In the genomic region with DNA sequence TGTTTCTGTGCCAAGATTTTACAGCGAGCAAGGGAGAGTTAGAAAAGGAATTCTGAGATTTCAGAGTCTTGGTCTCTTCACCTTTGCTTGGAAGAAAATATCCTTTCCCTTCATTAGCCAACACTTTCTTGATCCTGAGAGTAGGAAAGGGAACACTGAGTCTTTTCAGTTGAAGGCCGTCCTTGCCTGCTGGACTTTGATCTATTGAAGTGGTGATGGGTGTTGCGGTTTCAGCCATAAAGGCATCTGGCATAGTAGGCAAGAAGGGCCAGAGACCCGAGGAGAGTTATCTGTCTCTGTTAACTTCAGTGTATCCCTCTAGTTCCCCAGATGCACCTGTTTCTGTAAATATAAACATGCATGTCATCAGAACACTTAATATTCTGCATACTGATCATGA, we compare ENCODE assay signal across 28 cellular contexts. TPM values are rescaled to one million over a fixed set of nuclear protein-coding genes. Genes with fewer than 3 reads are reported as not detected.
"Had no signal": no experiment of that assay in that cellular context is flagged by ENCODE, and none has a peak within 500 bp of the region (broad histone marks: within the 10 kb centered on the region; RNA-seq: fewer than 3 reads in every experiment).

No MANE protein-coding gene starts in this region.

- H3K27me3 Mint-ChIP-seq: dendritic cell treated with granulocyte-macrophage colony-stimulating factor and Interleukin-4, amounts not matched to agents 40 ng/mL and 50 ng/mL, for 4 days; progenitor cell of endocrine pancreas had no signal

- H3K36me3 ChIP-seq: cardiac muscle cell, left lung, neural progenitor cell, spleen had no signal

- H3K27ac ChIP-seq: body of pancreas, cardiac muscle cell, left lung, neural progenitor cell, spleen had no signal

- H3K9me3 Mint-ChIP-seq: activated B cell treated with CpG ODN at 0.5 μM for 24 hours; activated naive CD8-positive, alpha-beta T cell treated with anti-CD3 and anti-CD28 coated beads, Interleukin-2, amount 10 ng/mL, durations not matched to agents 7 days and 5 days; activated T-cell treated with anti-CD3 and anti-CD28 coated beads, Interleukin-2, amount 50 U/mL, for 4 hours; dendritic cell treated with granulocyte-macrophage colony-stimulating factor and Interleukin-4, amounts not matched to agents 40 ng/mL and 50 ng/mL, for 4 days; naive B cell; neural progenitor cell had no signal

- ATAC-seq: activated CD4-positive, alpha-beta T cell treated with anti-CD3 and anti-CD28 coated beads for 36 hours; activated T-cell treated with anti-CD3 and anti-CD28 coated beads, Interleukin-2, amount 50 U/mL, for 4 hours; body of pancreas; left lung; T-helper 17 cell had no signal

- H3K36me3 Mint-ChIP-seq: activated naive CD8-positive, alpha-beta T cell treated with anti-CD3 and anti-CD28 coated beads, Interleukin-2, amount 10 ng/mL, durations not matched to agents 7 days and 5 days; neural progenitor cell had no signal

- H3K4me1 Mint-ChIP-seq: activated B cell treated with CpG ODN at 0.5 μM for 24 hours; activated CD4-positive, alpha-beta T cell treated with anti-CD3 and anti-CD28 coated beads for 36 hours; activated naive CD8-positive, alpha-beta T cell treated with anti-CD3 and anti-CD28 coated beads, Interleukin-2, amount 10 ng/mL, durations not matched to agents 7 days and 5 days; naive B cell; neural progenitor cell; T-helper 17 cell had no signal

- H3K4me3 Mint-ChIP-seq: activated B cell treated with CpG ODN at 0.5 μM for 24 hours; activated CD4-positive, alpha-beta T cell treated with anti-CD3 and anti-CD28 coated beads for 36 hours; activated naive CD8-positive, alpha-beta T cell treated with anti-CD3 and anti-CD28 coated beads, Interleukin-2, amount 10 ng/mL, durations not matched to agents 7 days and 5 days; activated T-cell treated with anti-CD3 and anti-CD28 coated beads, Interleukin-2, amount 50 U/mL, for 4 hours; dendritic cell treated with granulocyte-macrophage colony-stimulating factor and Interleukin-4, amounts not matched to agents 40 ng/mL and 50 ng/mL, for 4 days; naive B cell; neural progenitor cell; T-helper 17 cell had no signal

- H3K4me1 ChIP-seq: body of pancreas, left lung, neural progenitor cell, spleen had no signal

- H3K9me3 ChIP-seq: body of pancreas, left lung, spleen had no signal

- DNase-seq: activated B cell treated with CpG ODN at 0.5 μM for 24 hours; activated CD4-positive, alpha-beta T cell treated with anti-CD3 and anti-CD28 coated beads for 36 hours; activated CD4-positive, alpha-beta T cell treated with anti-CD3 and anti-CD28 coated beads, Interleukin-2, amount 50 U/mL, for 48 hours; activated CD8-positive, alpha-beta memory T cell treated with anti-CD3 and anti-CD28 coated beads, Interleukin-2, amount 50 U/mL, for 48 hours; activated naive CD4-positive, alpha-beta T cell treated with Interleukin-2 at 50 U/mL for 16 hours; activated naive CD8-positive, alpha-beta T cell treated with anti-CD3 and anti-CD28 coated beads, Interleukin-2, amount 10 ng/mL, durations not matched to agents 7 days and 5 days; activated T-cell treated with anti-CD3 and anti-CD28 coated beads, Interleukin-2, amount 50 U/mL, for 4 hours; body of pancreas; effector CD4-positive, alpha-beta T cell; erythroblast; foreskin fibroblast; left lung; mammary epithelial cell; naive B cell; retina; spleen; stimulated activated CD4-positive, alpha-beta T cell treated with anti-CD3 and anti-CD28 coated beads, Interleukin-4, amount 100 ng/mL, for 1 hour; stimulated activated naive CD4-positive, alpha-beta T cell treated with Interleukin-2 at 50 U/mL for 16 hours; SW 1271; T-helper 17 cell had no signal

- H3K27ac Mint-ChIP-seq: activated B cell treated with CpG ODN at 0.5 μM for 24 hours; activated CD4-positive, alpha-beta T cell treated with anti-CD3 and anti-CD28 coated beads for 36 hours; activated naive CD8-positive, alpha-beta T cell treated with anti-CD3 and anti-CD28 coated beads, Interleukin-2, amount 10 ng/mL, durations not matched to agents 7 days and 5 days; dendritic cell treated with granulocyte-macrophage colony-stimulating factor and Interleukin-4, amounts not matched to agents 40 ng/mL and 50 ng/mL, for 4 days; naive B cell; neural progenitor cell; progenitor cell of endocrine pancreas; T-helper 17 cell had no signal

- H3K9ac ChIP-seq: neural progenitor cell had no signal

- H3K4me3 ChIP-seq: body of pancreas, cardiac muscle cell, left lung, neural progenitor cell, spleen had no signal

- H3K27me3 ChIP-seq: body of pancreas, cardiac muscle cell, left lung, neural progenitor cell had no signal

RNA-seq across cellular contexts. Expression of gene SELE, which starts 9.7 kb away (rescaled TPM):
- total RNA-seq: activated B cell treated with CpG ODN at 0.5 μM for 24 hours; activated CD4-positive, alpha-beta T cell treated with anti-CD3 and anti-CD28 coated beads for 36 hours; activated CD8-positive, alpha-beta memory T cell treated with anti-CD3 and anti-CD28 coated beads for 36 hours; activated naive CD8-positive, alpha-beta T cell treated with anti-CD3 and anti-CD28 coated beads, Interleukin-2, amount 10 ng/mL, durations not matched to agents 7 days and 5 days; activated T-cell treated with anti-CD3 and anti-CD28 coated beads, Interleukin-2, amount 50 U/mL, for 4 hours; cardiac muscle cell; chondrocyte; fibroblast of lung; mammary epithelial cell; progenitor cell of endocrine pancreas; T-helper 17 cell had no signal
- polyA plus RNA-seq: cardiac muscle cell, fibroblast of lung, keratinocyte, mammary epithelial cell had no signal

RNA-seq across cellular contexts. Expression of gene SELL, which starts 12.7 kb away (rescaled TPM):
- total RNA-seq: cardiac muscle cell, chondrocyte had no signal
- polyA plus RNA-seq: cardiac muscle cell had no signal
